Comparison of ENCODE assay signal across 16 cellular contexts in the genomic region with DNA sequence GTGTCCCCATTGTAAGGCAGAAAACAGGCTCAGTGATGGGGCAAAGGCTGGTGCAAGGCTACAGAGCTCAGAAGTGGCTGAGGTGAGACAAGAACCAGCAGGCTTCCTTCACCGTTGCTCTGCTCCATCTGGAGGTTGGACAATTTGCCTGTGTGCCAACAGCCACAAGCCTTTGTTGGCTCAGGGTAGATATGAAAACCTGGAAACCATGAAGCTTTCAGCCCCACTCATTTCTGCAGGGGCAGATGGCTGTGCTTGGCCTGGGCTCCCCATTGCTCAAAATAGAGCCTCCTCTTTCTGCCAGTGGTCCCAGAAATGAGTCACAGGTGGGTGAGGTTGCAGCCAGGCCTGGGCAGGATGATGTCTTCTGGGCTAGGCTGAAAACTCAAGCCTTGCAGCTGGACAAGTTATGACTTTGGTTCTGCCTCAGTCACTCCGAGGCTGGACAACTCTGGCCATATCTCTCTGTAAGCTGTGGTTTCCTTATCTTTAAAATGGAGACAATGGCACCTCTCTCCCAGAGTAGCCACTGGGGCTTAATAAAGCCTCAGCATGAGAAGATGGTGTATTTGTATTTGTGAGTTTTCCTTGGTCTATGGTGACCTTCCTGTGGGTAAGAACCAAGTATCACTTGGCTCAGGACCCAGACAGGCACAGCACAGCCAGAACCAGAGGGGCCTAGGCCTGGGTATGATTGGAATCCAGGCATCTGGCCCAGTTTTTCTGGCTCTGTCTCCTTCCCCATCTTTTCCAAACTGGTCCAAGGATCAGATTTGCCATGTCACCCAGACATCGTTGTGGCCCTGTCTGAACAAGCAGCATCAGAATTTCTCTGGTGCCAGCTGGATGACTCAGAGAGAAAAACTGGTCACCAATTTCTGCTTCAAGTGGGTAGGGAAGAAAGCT. TPM values are rescaled to one million over a fixed set of nuclear protein-coding genes. Genes with fewer than 3 reads are reported as not detected.
DNase-seq lines count a peak whose midpoint lies in the region; ATAC-seq, FAIRE-seq and TF ChIP-seq lines count a peak whose summit lies in the region.
"Had no signal": no experiment of that assay in that cellular context is flagged by ENCODE, and none has a peak within 500 bp of the region (broad histone marks: within the 10 kb centered on the region; RNA-seq: fewer than 3 reads in every experiment).

No MANE protein-coding gene starts in this region.

- ATAC-seq in activated CD8-positive, alpha-beta memory T cell treated with anti-CD3 and anti-CD28 coated beads, Interleukin-2, amount 10 ng/mL, durations not matched to agents 7 days and 5 days = peak; percentile 22
- ATAC-seq in GM18909 (IDR thresholded peaks at IDR 0.05; ENCODE audit: poor library complexity, unreplicated experiment) = no peak
- ATAC-seq: A549 had no signal

- no peaks in the 10 kb centered on the region for H3K9me3 Mint-ChIP-seq in activated CD8-positive, alpha-beta memory T cell treated with anti-CD3 and anti-CD28 coated beads, Interleukin-2, amount 10 ng/mL, durations not matched to agents 7 days and 5 days (ENCODE audit: low read depth)

- no peak for TF ChIP-seq CTCF in suprapubic skin (IDR thresholded peaks at IDR 0.05)
- TF ChIP-seq CTCF in testis (IDR thresholded peaks at IDR 0.05) = no peak

- intact Hi-C loops in testis (cut with DNase I; ENCODE audit: low total_unique reads) = no loop called here

- CTCF ChIA-PET in activated CD8-positive, alpha-beta memory T cell treated with anti-CD3 and anti-CD28 coated beads, Interleukin-2, amount 10 ng/mL, durations not matched to agents 7 days and 5 days (lab: Charles Lee) = no interaction called here

- H3K4me3 Mint-ChIP-seq in activated CD8-positive, alpha-beta memory T cell treated with anti-CD3 and anti-CD28 coated beads, Interleukin-2, amount 10 ng/mL, durations not matched to agents 7 days and 5 days = no peak overlapping the region

- H3K4me1 ChIP-seq in suprapubic skin (peaks cover 56% of the 10 kb centered on the region), testis (peaks cover 13% of the 10 kb centered on the region)
- H3K4me1 ChIP-seq: A549 had no signal

- TF ChIP-seq EP300 in suprapubic skin (IDR thresholded peaks at IDR 0.05) = no peak

- H3K36me3 Mint-ChIP-seq in activated CD8-positive, alpha-beta memory T cell treated with anti-CD3 and anti-CD28 coated beads, Interleukin-2, amount 10 ng/mL, durations not matched to agents 7 days and 5 days = no peaks in the 10 kb centered on the region

- TF ChIP-seq POLR2A in suprapubic skin (IDR thresholded peaks at IDR 0.05) (no peak), testis (IDR thresholded peaks at IDR 0.05) (no peak)

- no peaks in the 10 kb centered on the region for H3K36me3 ChIP-seq in suprapubic skin
- no peaks in the 10 kb centered on the region for H3K36me3 ChIP-seq in testis (ENCODE audit: low read depth, missing control alignments)
- H3K36me3 ChIP-seq: cardiac muscle cell, upper lobe of left lung had no signal

- 16% methylated on average over 3 of the region's 3 CpGs for WGBS in suprapubic skin
- WGBS in testis, 2 donors = 53 to 63% methylated on average over 3 of the region's 3 CpGs

- H3K27ac ChIP-seq in suprapubic skin (peak overlapping the region; percentile 83), testis (no peak overlapping the region)
- H3K27ac ChIP-seq: A549, cardiac muscle cell, upper lobe of left lung had no signal

- no peak overlapping the region for H3K27ac Mint-ChIP-seq in activated CD8-positive, alpha-beta memory T cell treated with anti-CD3 and anti-CD28 coated beads, Interleukin-2, amount 10 ng/mL, durations not matched to agents 7 days and 5 days

- DNase-seq in NCI-H2196 (lab: John Stamatoyannopoulos, UW; ENCODE audit: unreplicated experiment) (peak; percentile 35), NCI-H2196 treated with DMSO at 0.1 percent for 48 hours (lab: John Stamatoyannopoulos, UW; ENCODE audit: unreplicated experiment) (no peak), frontal cortex (ENCODE audit: low spot score in 2 of 2) (peak; percentile 14 to 18), suprapubic skin (ENCODE audit: low spot score in 2 of 2) (peak; percentile 45 to 54), testis (no peak)
- DNase-seq in activated CD8-positive, alpha-beta memory T cell treated with anti-CD3 and anti-CD28 coated beads, Interleukin-2, amount 10 ng/mL, durations not matched to agents 7 days and 5 days = no peak
- no peak for DNase-seq in activated CD4-positive, alpha-beta T cell treated with anti-CD3 and anti-CD28 coated beads for 1 hour
- DNase-seq: activated CD4-positive, alpha-beta T cell treated with anti-CD3 and anti-CD28 coated beads for 48 hours; activated gamma-delta T cell treated with Interleukin-2 at 50 U/mL for 16 hours; Calu3; NCI-H1694 treated with DMSO at 0.1 percent for 48 hours; NK-92 treated with Interleukin-12 subunit alpha and Interleukin-12 subunit beta, amount 100 ng/mL, for 24 hours; upper lobe of left lung had no signal

- H3K9me3 ChIP-seq in suprapubic skin (no peaks in the 10 kb centered on the region), testis (no peaks in the 10 kb centered on the region)
- H3K9me3 ChIP-seq: upper lobe of left lung had no signal

- H3K4me1 Mint-ChIP-seq in activated CD8-positive, alpha-beta memory T cell treated with anti-CD3 and anti-CD28 coated beads, Interleukin-2, amount 10 ng/mL, durations not matched to agents 7 days and 5 days = peaks cover 10% of the 10 kb centered on the region

- no peak for FAIRE-seq in frontal cortex (lab: Jason Lieb, UNC)
- FAIRE-seq: A549 had no signal

- peaks cover 51% of the 10 kb centered on the region for H3K27me3 Mint-ChIP-seq in activated CD8-positive, alpha-beta memory T cell treated with anti-CD3 and anti-CD28 coated beads, Interleukin-2, amount 10 ng/mL, durations not matched to agents 7 days and 5 days

- H3K4me3 ChIP-seq in suprapubic skin (no peak overlapping the region), testis (no peak overlapping the region)
- H3K4me3 ChIP-seq: A549, cardiac muscle cell, upper lobe of left lung had no signal

- H3K27me3 ChIP-seq in suprapubic skin = no peaks in the 10 kb centered on the region
- no peaks in the 10 kb centered on the region for H3K27me3 ChIP-seq in testis

RNA-seq across cellular contexts. Expression of gene ZNF273, which starts 12.1 kb away (rescaled TPM):
- total RNA-seq in activated CD8-positive, alpha-beta memory T cell treated with anti-CD3 and anti-CD28 coated beads, Interleukin-2, amount 10 ng/mL, durations not matched to agents 7 days and 5 days = 10 to 100 TPM in 1 of 2 experiments, 1 to 10 TPM in 1; 8.4 to 13.6 TPM
- 40.8 TPM for total RNA-seq in frontal cortex
- total RNA-seq in suprapubic skin = 100 to 1,000 TPM; 123 to 247 (median 164) TPM
- 10 to 100 TPM; 13.6 to 36.0 TPM for total RNA-seq in testis
- polyA plus RNA-seq in testis (ENCODE audit: insufficient read depth, low read depth, low replicate concordance) = 10.6 TPM

Comparison
In these comparisons a context has a peak if more than half of its experiments do, and no peak if none do; other contexts are left out.
1. DNase-seq: peak in NCI-H2196 (single experiment), frontal cortex (2 of 2) and suprapubic skin (2 of 2); none in NCI-H2196 treated with DMSO at 0.1 percent for 48 hours (single experiment), activated CD8-positive, alpha-beta memory T cell treated with anti-CD3 and anti-CD28 coated beads, Interleukin-2, amount 10 ng/mL, durations not matched to agents 7 days and 5 days (single experiment), testis (single experiment) and activated CD4-positive, alpha-beta T cell treated with anti-CD3 and anti-CD28 coated beads for 1 hour (single experiment).